Comparison of ENCODE assay signal across 22 cellular contexts in the genomic region with DNA sequence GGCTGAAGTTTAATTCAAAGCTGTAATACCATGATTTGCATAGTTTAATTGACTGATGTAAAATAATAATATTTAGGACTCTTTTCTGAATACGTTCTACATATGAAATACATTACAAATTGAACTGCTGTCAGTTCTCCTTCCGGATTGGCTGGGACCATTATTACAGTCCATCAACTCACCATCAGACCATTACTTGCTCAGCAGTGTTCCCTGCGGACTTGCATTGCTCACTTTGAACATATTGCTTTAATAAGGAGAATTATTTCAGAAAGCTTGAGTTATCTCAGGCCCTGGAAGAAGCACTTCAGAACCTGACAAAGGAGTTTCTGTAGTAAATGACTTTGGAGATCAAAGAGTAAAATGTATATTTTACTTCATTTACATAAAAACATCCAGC.
A peak's percentile ranks its signal among the peaks of the same experiment; 100 is the strongest.
DNase-seq lines count a peak whose midpoint lies in the region; ATAC-seq and TF ChIP-seq lines count a peak whose summit lies in the region.
"Had no signal": no experiment of that assay in that cellular context is flagged by ENCODE, and none has a peak within 500 bp of the region (broad histone marks: within the 10 kb centered on the region; RNA-seq: fewer than 3 reads in every experiment).

No MANE protein-coding gene starts in this region.

- intact Hi-C loops in testis (cut with DNase I; ENCODE audit: low total_unique reads) (no loop called here), PC-3 (cut with micrococcal nuclease) (loop anchor here (10.0 kb wide), 2 partner anchors 418 to 678 kb away; a partner anchor contains a TSS)

- H3K9me2 ChIP-seq in PC-3 (replicated peaks; ENCODE audit: low read length): no peaks in the 10 kb centered on the region

- WGBS in smooth muscle cell (ENCODE audit: low lambda C conversion rate): 96% methylated on average over 3 of the region's 3 CpGs
- WGBS in testis, 2 donors: 86 to 88% methylated on average over 3 of the region's 3 CpGs

- no peaks in the 10 kb centered on the region for H3K36me3 ChIP-seq in smooth muscle cell (ENCODE audit: low read depth)
- no peaks in the 10 kb centered on the region for H3K36me3 ChIP-seq in testis (ENCODE audit: low read depth, missing control alignments)
- H3K36me3 ChIP-seq in PC-3 (ENCODE audit: low read depth, low read length): no peaks in the 10 kb centered on the region
- H3K36me3 ChIP-seq: HAP-1, SJSA1 had no signal

- H3K4me2 ChIP-seq in smooth muscle cell (no peak overlapping the region), PC-3 (ENCODE audit: low read length) (no peak overlapping the region)
- H3K4me2 ChIP-seq: KMS-11, PC-9 had no signal

- H3K9me3 ChIP-seq in smooth muscle cell (replicated peaks; ENCODE audit: low read depth): no peaks in the 10 kb centered on the region
- H3K9me3 ChIP-seq in testis: no peaks in the 10 kb centered on the region
- H3K9me3 ChIP-seq in PC-3 (ENCODE audit: low read length): no peaks in the 10 kb centered on the region
- H3K9me3 ChIP-seq: HAP-1, SJSA1 had no signal

- H4K20me1 ChIP-seq in smooth muscle cell (ENCODE audit: low read depth): no peaks in the 10 kb centered on the region
- H4K20me1 ChIP-seq in PC-3 (ENCODE audit: low read length): no peaks in the 10 kb centered on the region

- POLR2A ChIA-PET in PC-3 (lab: Charles Lee; ENCODE audit: unreplicated experiment): no interaction called here

- H3K27ac ChIP-seq in smooth muscle cell (ENCODE audit: low read depth): no peak overlapping the region
- H3K27ac ChIP-seq in testis: no peak overlapping the region
- H3K27ac ChIP-seq in PC-3 (ENCODE audit: low read length): no peak overlapping the region
- H3K27ac ChIP-seq: KMS-11, PC-9, SJSA1 had no signal

- CTCF ChIA-PET in PC-3 (lab: Charles Lee): no interaction called here

- TF ChIP-seq POLR2A in testis (IDR thresholded peaks at IDR 0.05): no peak

- TF ChIP-seq CTCF in smooth muscle cell (IDR thresholded peaks at IDR 0.05; ENCODE audit: borderline replicate concordance, insufficient read depth, poor library complexity, severe bottlenecking) (no peak), testis (IDR thresholded peaks at IDR 0.05) (no peak), PC-3 (conservative IDR thresholded peaks at IDR 0.05; ENCODE audit: low read depth, low read length) (no peak)

- H3K9ac ChIP-seq in smooth muscle cell (ENCODE audit: low read depth) (no peak overlapping the region), PC-3 (ENCODE audit: low read length) (no peak overlapping the region)
- H3K9ac ChIP-seq: KMS-11 had no signal

- DNase-seq in AG20443 (ENCODE audit: low spot score) (peak; percentile 16), NCI-H69 (lab: John Stamatoyannopoulos, UW) (peak; percentile 20), fibroblast of peridontal ligament (ENCODE audit: extremely low read depth) (peak; percentile 64), smooth muscle cell (lab: John Stamatoyannopoulos, UW; ENCODE audit: unreplicated experiment) (no peak), MV-4-11 (lab: John Stamatoyannopoulos, UW) (no peak), testis (no peak), PC-3 (no peak)
- DNase-seq: Calu3, GOT3, HFFc6, MM.1S, NCI-H1048, NCI-H1694 treated with DMSO at 0.1 percent for 48 hours, NCI-H345, NCI-H510A treated with DMSO at 0.1 percent for 48 hours, NCI-H748 treated with DMSO at 0.1 percent for 48 hours, PC-9, T-cell had no signal

- BruUV-seq in PC-3 (replicated peaks; lab: Mats Ljungman, UMichigan): no TSS peak

- H3K27me3 ChIP-seq in smooth muscle cell (ENCODE audit: low read depth) (no peaks in the 10 kb centered on the region), testis (no peaks in the 10 kb centered on the region), PC-3 (ENCODE audit: low read length) (no peaks in the 10 kb centered on the region)
- H3K27me3 ChIP-seq: SJSA1 had no signal

- H3K79me2 ChIP-seq in smooth muscle cell (ENCODE audit: low read depth) (no peaks in the 10 kb centered on the region), PC-3 (ENCODE audit: low read length) (no peaks in the 10 kb centered on the region)

- H3K4me3 ChIP-seq in smooth muscle cell (no peak overlapping the region), testis (no peak overlapping the region), PC-3 (ENCODE audit: low read length) (no peak overlapping the region)
- H3K4me3 ChIP-seq: HAP-1, PC-9, SJSA1 had no signal

- H3F3A ChIP-seq in smooth muscle cell (ENCODE audit: low read depth): no peaks in the 10 kb centered on the region
- no peaks in the 10 kb centered on the region for H3F3A ChIP-seq in PC-3 (ENCODE audit: low read length, unreplicated experiment)

- H3K4me1 ChIP-seq in smooth muscle cell (ENCODE audit: low read depth) (no peaks in the 10 kb centered on the region), testis (no peaks in the 10 kb centered on the region), PC-3 (ENCODE audit: insufficient read depth, low read length) (peaks cover 8% of the 10 kb centered on the region)
- H3K4me1 ChIP-seq: HAP-1, SJSA1 had no signal

- H2AFZ ChIP-seq in smooth muscle cell (ENCODE audit: low read depth) (peak overlapping the region; percentile 25), PC-3 (ENCODE audit: low read length) (no peak overlapping the region)
- H2AFZ ChIP-seq: PC-9 had no signal

- no peak for ATAC-seq in PC-3
- ATAC-seq: Right ventricle myocardium inferior, T-cell had no signal

Comparison
In these comparisons a context has a peak if more than half of its experiments do, and no peak if none do; other contexts are left out.
1. DNase-seq: peak in AG20443 (single experiment), NCI-H69 (single experiment) and fibroblast of peridontal ligament (single experiment); none in smooth muscle cell (single experiment), MV-4-11 (single experiment), testis (single experiment) and PC-3 (single experiment).